Comparison of ENCODE assay signal across 35 cellular contexts in the genomic region with DNA sequence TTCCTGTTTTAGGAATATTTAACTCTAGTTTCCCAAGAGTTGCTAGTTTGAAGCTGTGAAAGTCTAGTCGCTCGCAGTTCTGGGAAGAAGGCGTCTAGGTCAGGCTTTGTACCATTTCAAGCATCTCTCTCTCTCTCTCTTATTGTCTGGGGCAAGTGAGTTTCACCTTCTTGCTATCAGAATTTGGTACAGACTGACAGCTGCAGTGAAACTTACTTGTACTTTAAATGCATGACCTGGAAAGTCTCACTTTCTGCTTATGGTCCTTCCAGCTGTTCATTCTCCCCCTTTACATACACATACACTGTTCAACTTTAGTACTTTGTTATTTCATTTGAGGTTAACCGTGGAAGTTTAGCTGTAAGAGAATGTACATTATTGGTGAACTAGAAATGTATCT. TPM values are rescaled to one million over a fixed set of nuclear protein-coding genes. Genes with fewer than 3 reads are reported as not detected.
"Had no signal": no experiment of that assay in that cellular context is flagged by ENCODE, and none has a peak within 500 bp of the region (broad histone marks: within the 10 kb centered on the region; RNA-seq: fewer than 3 reads in every experiment).

No MANE protein-coding gene starts in this region.

- DNase-seq: activated CD4-positive, alpha-beta memory T cell treated with anti-CD3 and anti-CD28 coated beads for 36 hours; activated CD4-positive, alpha-beta T cell treated with anti-CD3 and anti-CD28 coated beads for 36 hours; activated CD4-positive, alpha-beta T cell treated with anti-CD3 and anti-CD28 coated beads, Interleukin-2, amount 50 U/mL, for 1 hour; activated CD8-positive, alpha-beta memory T cell treated with anti-CD3 and anti-CD28 coated beads for 24 hours; activated CD8-positive, alpha-beta memory T cell treated with anti-CD3 and anti-CD28 coated beads, Interleukin-2, amount 10 ng/mL, durations not matched to agents 7 days and 5 days; activated CD8-positive, alpha-beta memory T cell treated with anti-CD3 and anti-CD28 coated beads, Interleukin-2, amount 50 U/mL, for 48 hours; activated effector memory CD4-positive, alpha-beta T cell treated with Interleukin-2 at 50 U/mL for 16 hours; activated naive CD4-positive, alpha-beta T cell treated with anti-CD3 and anti-CD28 coated beads, Interleukin-2, amount 10 ng/mL, durations not matched to agents 7 days and 5 days; activated naive CD8-positive, alpha-beta T cell treated with anti-CD3 and anti-CD28 coated beads, Interleukin-2, amount 50 U/mL, for 24 hours; activated T-cell treated with anti-CD3 and anti-CD28 coated beads, Interleukin-2, amount 50 U/mL, for 48 hours; anterior cingulate cortex; caudate nucleus; cerebellar nuclear complex; Kasumi-1; NCI-H1092 treated with DMSO at 0.1 percent for 48 hours; NCI-H1417; NCI-H146; NCI-H187; NCI-H2029 treated with DMSO at 0.1 percent for 48 hours; NCI-H2107; NCI-H2171 treated with DMSO at 0.1 percent for 48 hours; NCI-H226; NCI-H446 treated with DMSO at 0.1 percent for 48 hours; NCI-H69; NCI-H82; PC-3; Peyer's patch; RPMI8226; SHP77 treated with DMSO at 0.1 percent for 48 hours; SK-N-SH had no signal

- H3K4me3 ChIP-seq: Peyer's patch, SJSA1 had no signal

- H3K9me3 Mint-ChIP-seq: activated CD4-positive, alpha-beta memory T cell treated with anti-CD3 and anti-CD28 coated beads for 36 hours; activated naive CD4-positive, alpha-beta T cell treated with anti-CD3 and anti-CD28 coated beads, Interleukin-2, amount 10 ng/mL, durations not matched to agents 7 days and 5 days; activated naive CD8-positive, alpha-beta T cell treated with anti-CD3 and anti-CD28 coated beads, Interleukin-2, amount 50 U/mL, for 24 hours; brain; T-helper 1 cell treated with Interleukin-12 subunit alpha and Interleukin-12 subunit beta and Interleukin-4 antibody, amounts not matched to agents 30 μg/mL and 1 μg/mL, for 36 hours; T-helper 2 cell treated with Interferon-gamma antibody and Interleukin-4, amounts not matched to agents 5 μg/mL and 100 μg/mL, for 36 hours had no signal

- H3K27me3 ChIP-seq: Peyer's patch, SJSA1 had no signal

- H3K36me3 ChIP-seq: Peyer's patch, SJSA1 had no signal

- H3K9me2 ChIP-seq: SK-N-SH had no signal

- H3K27ac ChIP-seq: Peyer's patch, SJSA1 had no signal

- H3K4me1 Mint-ChIP-seq: activated CD4-positive, alpha-beta T cell treated with anti-CD3 and anti-CD28 coated beads for 36 hours; activated CD8-positive, alpha-beta memory T cell treated with anti-CD3 and anti-CD28 coated beads, Interleukin-2, amount 10 ng/mL, durations not matched to agents 7 days and 5 days; activated naive CD4-positive, alpha-beta T cell treated with anti-CD3 and anti-CD28 coated beads, Interleukin-2, amount 10 ng/mL, durations not matched to agents 7 days and 5 days; activated naive CD8-positive, alpha-beta T cell treated with anti-CD3 and anti-CD28 coated beads, Interleukin-2, amount 50 U/mL, for 24 hours had no signal

- H3K4me1 ChIP-seq: Peyer's patch, SJSA1 had no signal

- H3K27ac Mint-ChIP-seq: activated CD4-positive, alpha-beta memory T cell treated with anti-CD3 and anti-CD28 coated beads for 36 hours; activated CD4-positive, alpha-beta T cell treated with anti-CD3 and anti-CD28 coated beads for 36 hours; activated CD8-positive, alpha-beta memory T cell treated with anti-CD3 and anti-CD28 coated beads, Interleukin-2, amount 10 ng/mL, durations not matched to agents 7 days and 5 days; activated naive CD4-positive, alpha-beta T cell treated with anti-CD3 and anti-CD28 coated beads, Interleukin-2, amount 10 ng/mL, durations not matched to agents 7 days and 5 days; activated naive CD8-positive, alpha-beta T cell; activated naive CD8-positive, alpha-beta T cell treated with anti-CD3 and anti-CD28 coated beads, Interleukin-2, amount 50 U/mL, for 24 hours; brain; T-helper 1 cell treated with Interleukin-12 subunit alpha and Interleukin-12 subunit beta and Interleukin-4 antibody, amounts not matched to agents 30 μg/mL and 1 μg/mL, for 36 hours; T-helper 2 cell treated with Interferon-gamma antibody and Interleukin-4, amounts not matched to agents 5 μg/mL and 100 μg/mL, for 36 hours had no signal

- H3K4me2 ChIP-seq: SK-N-SH had no signal

- H3K9ac ChIP-seq: SK-N-SH had no signal

- H3K9me3 ChIP-seq: Peyer's patch, SJSA1, SK-N-SH had no signal

- H3K27me3 Mint-ChIP-seq: activated naive CD8-positive, alpha-beta T cell had no signal

- ATAC-seq: activated CD4-positive, alpha-beta T cell treated with anti-CD3 and anti-CD28 coated beads for 36 hours; activated CD8-positive, alpha-beta memory T cell treated with anti-CD3 and anti-CD28 coated beads, Interleukin-2, amount 10 ng/mL, durations not matched to agents 7 days and 5 days; activated naive CD8-positive, alpha-beta T cell treated with anti-CD3 and anti-CD28 coated beads, Interleukin-2, amount 50 U/mL, for 24 hours; PC-3 had no signal

- H3K4me3 Mint-ChIP-seq: activated CD4-positive, alpha-beta memory T cell treated with anti-CD3 and anti-CD28 coated beads for 36 hours; activated CD4-positive, alpha-beta T cell treated with anti-CD3 and anti-CD28 coated beads for 36 hours; activated CD8-positive, alpha-beta memory T cell treated with anti-CD3 and anti-CD28 coated beads, Interleukin-2, amount 10 ng/mL, durations not matched to agents 7 days and 5 days; activated naive CD4-positive, alpha-beta T cell treated with anti-CD3 and anti-CD28 coated beads, Interleukin-2, amount 10 ng/mL, durations not matched to agents 7 days and 5 days; activated naive CD8-positive, alpha-beta T cell; activated naive CD8-positive, alpha-beta T cell treated with anti-CD3 and anti-CD28 coated beads, Interleukin-2, amount 50 U/mL, for 24 hours; T-helper 1 cell treated with Interleukin-12 subunit alpha and Interleukin-12 subunit beta and Interleukin-4 antibody, amounts not matched to agents 30 μg/mL and 1 μg/mL, for 36 hours; T-helper 2 cell treated with Interferon-gamma antibody and Interleukin-4, amounts not matched to agents 5 μg/mL and 100 μg/mL, for 36 hours had no signal

- H3K36me3 Mint-ChIP-seq: activated CD4-positive, alpha-beta memory T cell treated with anti-CD3 and anti-CD28 coated beads for 36 hours; activated CD8-positive, alpha-beta memory T cell treated with anti-CD3 and anti-CD28 coated beads, Interleukin-2, amount 10 ng/mL, durations not matched to agents 7 days and 5 days; activated naive CD4-positive, alpha-beta T cell treated with anti-CD3 and anti-CD28 coated beads, Interleukin-2, amount 10 ng/mL, durations not matched to agents 7 days and 5 days; activated naive CD8-positive, alpha-beta T cell; brain had no signal

RNA-seq across cellular contexts. Expression of gene FRMPD4, which starts 4.4 kb away (rescaled TPM):
- total RNA-seq: activated CD4-positive, alpha-beta memory T cell treated with anti-CD3 and anti-CD28 coated beads for 36 hours; activated CD4-positive, alpha-beta T cell treated with anti-CD3 and anti-CD28 coated beads for 36 hours; activated CD8-positive, alpha-beta memory T cell treated with anti-CD3 and anti-CD28 coated beads, Interleukin-2, amount 10 ng/mL, durations not matched to agents 7 days and 5 days had no signal
